In genomic region chr11:34360056-34360455, GRCh38 we compare ENCODE assay signal across 23 cellular contexts.
"Had no signal": no experiment of that assay in that cellular context is flagged by ENCODE, and none has a peak within 500 bp of the region (broad histone marks: within the 10 kb centered on the region; RNA-seq: fewer than 3 reads in every experiment).

No MANE protein-coding gene starts in this region.

- H3K4me1 ChIP-seq: foreskin keratinocyte, parathyroid adenoma had no signal

- H3K4me3 ChIP-seq: thyroid gland had no signal

- H3K9me3 ChIP-seq: esophagus muscularis mucosa, gastroesophageal sphincter, heart left ventricle, left lung, sigmoid colon, stomach, thyroid gland, vagina had no signal

- H3K27ac ChIP-seq: foreskin keratinocyte, hepatocyte, left lung, neural progenitor cell, parathyroid adenoma, thyroid gland, vagina had no signal

- H3K9ac ChIP-seq: neural progenitor cell, parathyroid adenoma had no signal

- H2AFZ ChIP-seq: hepatocyte had no signal

- H3K27me3 ChIP-seq: gastroesophageal sphincter, sigmoid colon, thyroid gland, vagina had no signal

- ATAC-seq: foreskin keratinocyte; gastroesophageal sphincter; heart left ventricle; left cardiac atrium; left lung; naive thymus-derived CD4-positive, alpha-beta T cell; stimulated activated effector memory CD8-positive, alpha-beta T cell treated with anti-CD3 and anti-CD28 coated beads, Interleukin-12 subunit alpha, Interleukin-12 subunit beta, amount 100 ng/mL, for 72 hours had no signal

- H3K36me3 ChIP-seq: esophagus muscularis mucosa, gastroesophageal sphincter, heart left ventricle, left lung, neural progenitor cell, sigmoid colon, stomach, thyroid gland, vagina had no signal

- DNase-seq: effector CD8-positive, alpha-beta T cell; endodermal cell; foreskin keratinocyte; heart left ventricle; kidney; left cardiac atrium; left lung; mesenchymal stem cell; naive thymus-derived CD4-positive, alpha-beta T cell; sigmoid colon; stimulated activated CD4-positive, alpha-beta T cell treated with anti-CD3 and anti-CD28 coated beads, Interleukin-2, amount 100 ng/mL, for 24 hours; stimulated activated CD4-positive, alpha-beta T cell treated with anti-CD3 and anti-CD28 coated beads, Interleukin-4, amount 100 ng/mL, for 24 hours; stimulated activated naive CD4-positive, alpha-beta T cell treated with Interleukin-2 at 50 U/mL for 16 hours; stomach; thyroid gland; trophoblast cell had no signal

- H3K79me2 ChIP-seq: parathyroid adenoma had no signal
